ENCODE assay signal across 12 cellular contexts in the genomic region with DNA sequence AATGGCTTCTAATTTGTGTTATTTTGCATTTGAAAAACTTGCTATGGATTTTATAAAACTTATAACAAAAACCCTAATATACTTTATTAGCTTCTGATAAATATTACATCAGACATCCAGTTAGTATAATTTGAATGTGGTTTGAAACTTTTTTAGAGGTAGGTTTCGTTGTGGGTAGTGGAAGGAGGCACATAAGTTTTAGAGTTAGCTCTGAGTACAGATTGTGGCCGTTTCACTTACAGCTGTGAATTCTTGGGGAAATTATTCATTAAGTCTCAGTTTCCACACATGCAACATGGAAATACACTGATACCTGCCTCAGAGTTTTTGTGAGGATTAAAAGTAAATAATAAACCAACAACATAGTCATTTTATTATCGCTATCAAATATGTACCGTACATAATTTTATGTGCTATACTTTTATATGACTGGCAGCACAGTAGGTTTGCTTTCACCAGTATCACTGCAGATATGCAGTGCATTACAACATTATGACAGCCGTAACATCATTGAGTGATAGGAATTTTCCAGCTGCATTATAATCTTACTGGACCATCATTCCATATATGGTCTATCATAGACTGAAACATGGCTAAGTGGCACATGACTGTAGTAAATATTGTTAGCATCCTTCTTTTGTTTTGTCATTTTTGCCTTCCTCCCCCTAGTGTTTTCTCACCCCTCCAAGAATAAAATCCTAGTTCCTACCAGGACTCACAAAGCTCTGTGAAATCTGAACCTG.
DNase-seq lines count a peak whose midpoint lies in the region; ATAC-seq, FAIRE-seq and TF ChIP-seq lines count a peak whose summit lies in the region.
"Had no signal": no experiment of that assay in that cellular context is flagged by ENCODE, and none has a peak within 500 bp of the region (broad histone marks: within the 10 kb centered on the region; RNA-seq: fewer than 3 reads in every experiment).

No MANE protein-coding gene starts in this region.

- peak; percentile 63 for ATAC-seq in GM19397 (IDR thresholded peaks at IDR 0.05; ENCODE audit: unreplicated experiment)
- peak; percentile 49 for ATAC-seq in HG03103 (IDR thresholded peaks at IDR 0.05; ENCODE audit: low read depth, unreplicated experiment)

- FAIRE-seq in GM12891 (lab: Jason Lieb, UNC), result peak; percentile 70

- no peaks in the 10 kb centered on the region for H3K9me3 Mint-ChIP-seq in activated naive CD8-positive, alpha-beta T cell treated with anti-CD3 and anti-CD28 coated beads for 36 hours
- H3K9me3 Mint-ChIP-seq in H9, result peaks cover 7 to 9% of the 10 kb centered on the region in 2 experiments; a peak in 4 of 5 replicates

- no peaks in the 10 kb centered on the region for H3K27me3 Mint-ChIP-seq in activated naive CD8-positive, alpha-beta T cell treated with anti-CD3 and anti-CD28 coated beads for 36 hours
- no peaks in the 10 kb centered on the region for H3K27me3 Mint-ChIP-seq in H9 (ENCODE audit: low read depth)

- H3K36me3 Mint-ChIP-seq in activated naive CD8-positive, alpha-beta T cell treated with anti-CD3 and anti-CD28 coated beads for 36 hours, result peaks cover 39% of the 10 kb centered on the region
- H3K36me3 Mint-ChIP-seq in H9 (ENCODE audit: insufficient read depth in 1 of 3, low read depth in 3 of 3), result peaks cover 9 to 16% (median 11%) of the 10 kb centered on the region in 3 experiments

- no peak overlapping the region for H3K27ac ChIP-seq in H9 (ENCODE audit: insufficient read length, low read depth, low read length)

- no peak overlapping the region for H2BK20ac ChIP-seq in H9 (ENCODE audit: low read depth, low read length, poor library complexity, severe bottlenecking)

- peaks cover 66% of the 10 kb centered on the region for H3K4me1 Mint-ChIP-seq in activated naive CD8-positive, alpha-beta T cell treated with anti-CD3 and anti-CD28 coated beads for 36 hours
- peaks cover 13 to 31% of the 10 kb centered on the region in 2 experiments for H3K4me1 Mint-ChIP-seq in H9

- no peak overlapping the region for H3T11ph ChIP-seq in H9 (ENCODE audit: low read length)

- H4K20me1 ChIP-seq in H9 (ENCODE audit: control insufficient read depth, insufficient read depth, insufficient read length), result no peaks in the 10 kb centered on the region

- H3K4ac ChIP-seq in H9 (ENCODE audit: low read depth, low read length), result no peak overlapping the region

- peak overlapping the region; percentile 27 for H3K4me3 Mint-ChIP-seq in activated naive CD8-positive, alpha-beta T cell treated with anti-CD3 and anti-CD28 coated beads for 36 hours
- no peak overlapping the region for H3K4me3 Mint-ChIP-seq in H9

- H3K23me2 ChIP-seq in H9 (ENCODE audit: insufficient read length, low read depth, low read length, poor library complexity, severe bottlenecking), result no peaks in the 10 kb centered on the region

- no peak overlapping the region for H3K4me2 ChIP-seq in H9 (ENCODE audit: insufficient read depth, insufficient read length, low read length)

- DNase-seq in GM12891 (ENCODE audit: insufficient read length, low spot score) (no peak), H9 (no peak), NK-92 (lab: John Stamatoyannopoulos, UW; ENCODE audit: unreplicated experiment) (no peak)
- no peak for DNase-seq in activated naive CD8-positive, alpha-beta T cell treated with anti-CD3 and anti-CD28 coated beads for 36 hours
- no peak for DNase-seq in stimulated activated CD4-positive, alpha-beta T cell treated with anti-CD3 and anti-CD28 coated beads, Interleukin-4, amount 100 ng/mL, for 1 hour
- DNase-seq in effector CD4-positive, alpha-beta T cell, result no peak
- DNase-seq: activated CD4-positive, alpha-beta T cell treated with anti-CD3 and anti-CD28 coated beads for 48 hours; Caco-2; stimulated activated CD4-positive, alpha-beta T cell treated with anti-CD3 and anti-CD28 coated beads, Interleukin-12 subunit alpha, Interleukin-12 subunit beta, amount 100 ng/mL, for 4 hours had no signal

- no CpG with 5 or more reads among the region's 5 CpGs for WGBS in H9 (ENCODE audit: extremely low coverage, insufficient read length, low lambda C conversion rate)

- H4K5ac ChIP-seq in H9 (ENCODE audit: insufficient read length, low read depth, low read length), result no peak overlapping the region

- TF ChIP-seq POLR2A in GM12891 (IDR thresholded peaks at IDR 0.05; ENCODE audit: low read depth, low read length), result no peak

- no peak overlapping the region for H2BK12ac ChIP-seq in H9 (ENCODE audit: insufficient read length, low read depth, low read length)

- no peak overlapping the region for H2BK120ac ChIP-seq in H9 (ENCODE audit: low read depth, low read length, poor library complexity, severe bottlenecking)

- H3K14ac ChIP-seq in H9 (ENCODE audit: insufficient read depth, low read length), result no peak overlapping the region

- H4K8ac ChIP-seq in H9 (replicated peaks; ENCODE audit: insufficient read length, low read depth, low read length), result no peak overlapping the region

- H2AFZ ChIP-seq in H9 (ENCODE audit: low read length), result no peak overlapping the region

- no peaks in the 10 kb centered on the region for H3K79me2 ChIP-seq in H9 (ENCODE audit: insufficient read depth, low read length)

- no peaks in the 10 kb centered on the region; the same call in 1 of the 2 replicates for H3K4me1 ChIP-seq in H9 (ENCODE audit: insufficient read depth, low read length)
- H3K4me1 ChIP-seq: breast epithelium had no signal

- no peaks in the 10 kb centered on the region for H3K27me3 ChIP-seq in H9 (ENCODE audit: insufficient read depth, low read length)
- H3K27me3 ChIP-seq: breast epithelium had no signal

- H3K79me1 ChIP-seq in H9 (ENCODE audit: insufficient read depth, low read depth, low read length, poor library complexity, severe bottlenecking), result no peaks in the 10 kb centered on the region

- no peak overlapping the region for H2AK5ac ChIP-seq in H9 (ENCODE audit: insufficient read length, low read length)

- no peaks in the 10 kb centered on the region for H3K9me3 ChIP-seq in H9 (ENCODE audit: control insufficient read depth, low read depth, low read length)
- H3K9me3 ChIP-seq: breast epithelium had no signal

- no peak for TF ChIP-seq CTCF in H9 (conservative IDR thresholded peaks at IDR 0.05)

- H3K27ac Mint-ChIP-seq in activated naive CD8-positive, alpha-beta T cell treated with anti-CD3 and anti-CD28 coated beads for 36 hours, result peak overlapping the region; percentile 83
- no peak overlapping the region; a peak in 1 of 7 replicates for H3K27ac Mint-ChIP-seq in H9

- H3K18ac ChIP-seq in H9 (ENCODE audit: insufficient read length, low read depth, low read length), result no peak overlapping the region

- no peak overlapping the region for H3K56ac ChIP-seq in H9 (ENCODE audit: insufficient read length, low read depth, low read length)

- H3K23ac ChIP-seq in H9 (ENCODE audit: insufficient read length, low read depth, low read length), result no peak overlapping the region

- no peak overlapping the region for H3K9ac ChIP-seq in H9 (ENCODE audit: extremely low read depth, insufficient read length, low read length)

- no peak overlapping the region for H4K91ac ChIP-seq in H9 (ENCODE audit: insufficient read length, low read depth, low read length)

- H2BK5ac ChIP-seq in H9 (ENCODE audit: insufficient read length, low read length), result no peak overlapping the region

- H2BK15ac ChIP-seq in H9 (ENCODE audit: low read depth, low read length), result no peak overlapping the region

TF ChIP-seq in GM12891, 5 proteins besides CTCF, POLR2A, EP300 and RAD21:
- TF ChIP-seq POLR2AphosphoS5 (IDR thresholded peaks at IDR 0.05; ENCODE audit: low read depth, low read length), result no peak
- TF ChIP-seq TAF1 (IDR thresholded peaks at IDR 0.05; ENCODE audit: low read depth, low read length), result no peak
- TF ChIP-seq SPI1 (IDR thresholded peaks at IDR 0.05; ENCODE audit: low read depth, low read length), result no peak
- TF ChIP-seq PAX5 (IDR thresholded peaks at IDR 0.05; ENCODE audit: insufficient read depth, low read length, severe bottlenecking), result no peak
- TF ChIP-seq POU2F2 (IDR thresholded peaks at IDR 0.05; ENCODE audit: low read depth, low read length), result no peak
